ENCODE assay signal across 1 cellular context in the genomic region with DNA sequence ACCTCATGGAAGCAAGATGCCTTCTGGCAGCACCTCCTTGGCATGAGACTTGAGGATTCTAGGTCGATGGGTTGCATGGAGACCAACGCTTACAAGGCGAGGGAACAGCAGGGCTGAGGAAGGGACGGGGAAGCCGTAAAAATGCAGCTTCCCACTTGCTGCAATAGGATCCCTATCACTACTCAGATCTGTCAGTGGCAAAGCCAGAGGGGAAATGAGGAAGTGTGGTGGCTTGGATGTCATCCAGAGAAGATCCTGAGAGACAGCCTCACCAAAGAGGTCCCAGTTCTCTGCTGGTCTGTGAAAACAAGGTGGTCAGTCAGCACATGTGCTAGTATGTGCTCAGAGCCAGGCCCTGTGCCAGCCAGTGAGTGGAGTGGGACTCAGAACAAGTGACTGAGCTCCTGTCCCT.
TF ChIP-seq lines count a peak whose summit lies in the region.

No MANE protein-coding gene starts in this region.

TF ChIP-seq in K562, 482 proteins besides CTCF, POLR2A, EP300 and RAD21 (continued from another document and continues in another):
- TF ChIP-seq, protein P1, sequence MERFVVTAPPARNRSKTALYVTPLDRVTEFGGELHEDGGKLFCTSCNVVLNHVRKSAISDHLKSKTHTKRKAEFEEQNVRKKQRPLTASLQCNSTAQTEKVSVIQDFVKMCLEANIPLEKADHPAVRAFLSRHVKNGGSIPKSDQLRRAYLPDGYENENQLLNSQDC (CRISPR knock-in tag; IDR thresholded peaks at IDR 0.05), result no peak
- TF ChIP-seq CBFA2T2 (conservative IDR thresholded peaks at IDR 0.05) (no peak), TSC22D4 (tag; IDR thresholded peaks at IDR 0.05) (no peak), ARNT (IDR thresholded peaks at IDR 0.05) (no peak), CTBP1 (IDR thresholded peaks at IDR 0.05; ENCODE audit: borderline replicate concordance) (peak; percentile 70; the same call in 1 of the 2 replicates), ELF2 (CRISPR knock-in tag; IDR thresholded peaks at IDR 0.05) (no peak), SP1 (CRISPR knock-in tag; IDR thresholded peaks at IDR 0.05) (no peak), SMARCC2 (IDR thresholded peaks at IDR 0.05; ENCODE audit: low read depth) (no peak), ESRRA (IDR thresholded peaks at IDR 0.05; ENCODE audit: borderline replicate concordance, low read depth) (no peak), ELF1 (tag; IDR thresholded peaks at IDR 0.05) (no peak), SMAD2 (IDR thresholded peaks at IDR 0.05; ENCODE audit: low read depth, low read length) (no peak), CBX3 (IDR thresholded peaks at IDR 0.05; ENCODE audit: borderline replicate concordance in 1 of 2, low read length in 2 of 2) (no peak), ZNF124 (CRISPR knock-in tag; IDR thresholded peaks at IDR 0.05) (no peak), RB1 (IDR thresholded peaks at IDR 0.05; ENCODE audit: low read depth) (no peak), FOXJ3 (CRISPR knock-in tag; IDR thresholded peaks at IDR 0.05) (no peak), POLR2AphosphoS5 (IDR thresholded peaks at IDR 0.05; ENCODE audit: control insufficient read depth, insufficient read depth, low read depth, low read length) (no peak), ZNF324 (CRISPR knock-in tag; IDR thresholded peaks at IDR 0.05) (no peak), GATAD2B (IDR thresholded peaks at IDR 0.05; ENCODE audit: borderline replicate concordance) (no peak), GATA2 (CRISPR knock-in tag; IDR thresholded peaks at IDR 0.05) (peak; percentile 79), SOX6 (IDR thresholded peaks at IDR 0.05) (0 out of 2 replicates have a peak, but pooled peaks have one; percentile 17), TAL1 (IDR thresholded peaks at IDR 0.05) (no peak), SPI1 (IDR thresholded peaks at IDR 0.05; ENCODE audit: borderline replicate concordance, low read depth, low read length) (peak; percentile 98), ZNF146 (CRISPR knock-in tag; IDR thresholded peaks at IDR 0.05; ENCODE audit: unreplicated experiment) (no peak), EHMT2 (IDR thresholded peaks at IDR 0.05) (no peak), NR2F6 (CRISPR knock-in tag; IDR thresholded peaks at IDR 0.05) (no peak), RBM39 (optimal IDR thresholded peaks at IDR 0.05; ENCODE audit: low read depth, low read length) (no peak), FIP1L1 (IDR thresholded peaks at IDR 0.05; ENCODE audit: low read depth, low read length, poor library complexity, severe bottlenecking) (no peak), ZNF589 (CRISPR knock-in tag; IDR thresholded peaks at IDR 0.05; ENCODE audit: low read depth) (no peak), NUFIP1 (IDR thresholded peaks at IDR 0.05; ENCODE audit: partially characterized antibody) (no peak), ZFP36 (IDR thresholded peaks at IDR 0.05; ENCODE audit: low read depth, low read length, partially characterized antibody) (no peak), ZNF174 (CRISPR knock-in tag; IDR thresholded peaks at IDR 0.05) (no peak), ETV6 (IDR thresholded peaks at IDR 0.05; ENCODE audit: borderline replicate concordance in 1 of 2, low read depth in 2 of 2, low read length in 1 of 2) (0 out of 4 replicates have a peak, but pooled peaks of 1 of the 2 experiments have one; percentile 34), ETV6 (CRISPR knock-in tag; IDR thresholded peaks at IDR 0.05; ENCODE audit: borderline replicate concordance) (no peak), ZNF41 (CRISPR knock-in tag; conservative IDR thresholded peaks at IDR 0.05) (no peak), CBFA2T3 (IDR thresholded peaks at IDR 0.05) (no peak), WHSC1 (IDR thresholded peaks at IDR 0.05; ENCODE audit: low read length) (no peak), MEIS2 (IDR thresholded peaks at IDR 0.05; ENCODE audit: partially characterized antibody) (peak; percentile 36)
- TF ChIP-seq, protein P2, sequence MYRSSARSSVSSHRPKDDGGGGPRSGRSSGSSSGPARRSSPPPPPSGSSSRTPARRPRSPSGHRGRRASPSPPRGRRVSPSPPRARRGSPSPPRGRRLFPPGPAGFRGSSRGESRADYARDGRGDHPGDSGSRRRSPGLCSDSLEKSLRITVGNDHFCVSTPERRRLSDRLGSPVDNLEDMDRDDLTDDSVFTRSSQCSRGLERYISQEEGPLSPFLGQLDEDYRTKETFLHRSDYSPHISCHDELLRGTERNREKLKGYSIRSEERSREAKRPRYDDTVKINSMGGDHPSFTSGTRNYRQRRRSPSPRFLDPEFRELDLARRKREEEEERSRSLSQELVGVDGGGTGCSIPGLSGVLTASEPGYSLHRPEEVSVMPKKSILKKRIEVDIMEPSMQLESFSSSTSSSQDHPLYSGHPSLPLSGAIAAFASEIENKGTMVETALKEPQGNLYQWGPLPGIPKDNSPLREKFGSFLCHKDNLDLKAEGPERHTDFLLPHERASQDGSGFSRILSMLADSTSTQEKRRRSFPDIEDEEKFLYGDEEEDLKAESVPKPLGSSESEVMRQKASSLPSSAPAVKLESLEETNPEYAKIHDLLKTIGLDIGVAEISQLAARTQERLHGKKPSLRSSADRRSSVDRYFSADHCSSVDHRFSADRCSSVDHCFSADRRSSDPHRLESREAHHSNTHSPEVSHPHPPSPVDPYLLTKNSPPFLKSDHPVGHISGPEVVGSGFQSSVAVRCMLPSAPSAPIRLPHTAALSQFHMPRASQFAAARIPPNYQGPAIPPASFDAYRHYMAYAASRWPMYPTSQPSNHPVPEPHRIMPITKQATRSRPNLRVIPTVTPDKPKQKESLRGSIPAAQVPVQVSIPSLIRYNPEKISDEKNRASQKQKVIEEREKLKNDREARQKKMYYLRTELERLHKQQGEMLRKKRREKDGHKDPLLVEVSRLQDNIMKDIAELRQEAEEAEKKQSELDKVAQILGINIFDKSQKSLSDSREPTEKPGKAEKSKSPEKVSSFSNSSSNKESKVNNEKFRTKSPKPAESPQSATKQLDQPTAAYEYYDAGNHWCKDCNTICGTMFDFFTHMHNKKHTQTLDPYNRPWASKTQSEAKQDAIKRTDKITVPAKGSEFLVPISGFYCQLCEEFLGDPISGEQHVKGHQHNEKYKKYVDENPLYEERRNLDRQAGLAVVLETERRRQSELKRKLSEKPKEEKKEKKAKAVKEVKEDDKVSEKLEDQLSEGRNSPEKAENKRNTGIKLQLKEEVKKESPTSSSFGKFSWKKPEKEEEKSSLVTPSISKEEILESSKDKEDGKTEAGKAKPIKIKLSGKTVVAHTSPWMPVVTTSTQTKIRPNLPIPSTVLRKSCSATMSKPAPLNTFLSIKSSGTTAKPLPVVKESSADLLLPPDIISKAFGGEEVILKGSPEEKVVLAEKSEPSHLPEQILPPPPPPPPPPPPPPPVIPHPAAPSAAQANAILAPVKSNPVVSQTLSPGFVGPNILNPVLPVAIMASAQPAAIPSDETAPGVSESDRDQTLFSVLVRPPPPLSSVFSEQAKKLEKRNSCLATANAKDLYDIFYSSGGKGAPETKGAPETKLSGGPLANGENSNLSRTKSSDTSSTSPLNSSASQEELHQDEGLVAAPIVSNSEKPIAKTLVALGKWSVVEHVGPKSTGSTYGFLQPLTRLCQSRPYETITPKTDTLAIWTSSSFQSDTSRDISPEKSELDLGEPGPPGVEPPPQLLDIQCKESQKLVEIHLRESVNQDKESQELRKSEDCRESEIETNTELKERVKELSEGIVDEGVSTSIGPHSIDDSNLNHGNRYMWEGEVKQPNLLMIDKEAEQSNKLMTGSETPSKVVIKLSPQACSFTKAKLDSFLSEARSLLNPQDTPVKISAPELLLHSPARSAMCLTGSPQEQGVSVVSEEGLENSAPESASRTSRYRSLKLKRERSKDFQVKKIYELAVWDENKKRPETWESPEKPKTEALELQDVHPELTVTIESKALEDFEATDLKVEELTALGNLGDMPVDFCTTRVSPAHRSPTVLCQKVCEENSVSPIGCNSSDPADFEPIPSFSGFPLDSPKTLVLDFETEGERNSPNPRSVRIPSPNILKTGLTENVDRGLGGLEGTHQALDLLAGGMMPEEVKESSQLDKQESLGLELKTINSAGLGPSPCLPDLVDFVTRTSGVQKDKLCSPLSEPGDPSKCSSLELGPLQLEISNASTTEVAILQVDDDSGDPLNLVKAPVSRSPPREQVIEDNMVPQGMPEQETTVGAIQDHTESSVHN (IDR thresholded peaks at IDR 0.05; ENCODE audit: borderline replicate concordance in 1 of 2, low read depth in 1 of 2), result no peak
- TF ChIP-seq, protein P3, sequence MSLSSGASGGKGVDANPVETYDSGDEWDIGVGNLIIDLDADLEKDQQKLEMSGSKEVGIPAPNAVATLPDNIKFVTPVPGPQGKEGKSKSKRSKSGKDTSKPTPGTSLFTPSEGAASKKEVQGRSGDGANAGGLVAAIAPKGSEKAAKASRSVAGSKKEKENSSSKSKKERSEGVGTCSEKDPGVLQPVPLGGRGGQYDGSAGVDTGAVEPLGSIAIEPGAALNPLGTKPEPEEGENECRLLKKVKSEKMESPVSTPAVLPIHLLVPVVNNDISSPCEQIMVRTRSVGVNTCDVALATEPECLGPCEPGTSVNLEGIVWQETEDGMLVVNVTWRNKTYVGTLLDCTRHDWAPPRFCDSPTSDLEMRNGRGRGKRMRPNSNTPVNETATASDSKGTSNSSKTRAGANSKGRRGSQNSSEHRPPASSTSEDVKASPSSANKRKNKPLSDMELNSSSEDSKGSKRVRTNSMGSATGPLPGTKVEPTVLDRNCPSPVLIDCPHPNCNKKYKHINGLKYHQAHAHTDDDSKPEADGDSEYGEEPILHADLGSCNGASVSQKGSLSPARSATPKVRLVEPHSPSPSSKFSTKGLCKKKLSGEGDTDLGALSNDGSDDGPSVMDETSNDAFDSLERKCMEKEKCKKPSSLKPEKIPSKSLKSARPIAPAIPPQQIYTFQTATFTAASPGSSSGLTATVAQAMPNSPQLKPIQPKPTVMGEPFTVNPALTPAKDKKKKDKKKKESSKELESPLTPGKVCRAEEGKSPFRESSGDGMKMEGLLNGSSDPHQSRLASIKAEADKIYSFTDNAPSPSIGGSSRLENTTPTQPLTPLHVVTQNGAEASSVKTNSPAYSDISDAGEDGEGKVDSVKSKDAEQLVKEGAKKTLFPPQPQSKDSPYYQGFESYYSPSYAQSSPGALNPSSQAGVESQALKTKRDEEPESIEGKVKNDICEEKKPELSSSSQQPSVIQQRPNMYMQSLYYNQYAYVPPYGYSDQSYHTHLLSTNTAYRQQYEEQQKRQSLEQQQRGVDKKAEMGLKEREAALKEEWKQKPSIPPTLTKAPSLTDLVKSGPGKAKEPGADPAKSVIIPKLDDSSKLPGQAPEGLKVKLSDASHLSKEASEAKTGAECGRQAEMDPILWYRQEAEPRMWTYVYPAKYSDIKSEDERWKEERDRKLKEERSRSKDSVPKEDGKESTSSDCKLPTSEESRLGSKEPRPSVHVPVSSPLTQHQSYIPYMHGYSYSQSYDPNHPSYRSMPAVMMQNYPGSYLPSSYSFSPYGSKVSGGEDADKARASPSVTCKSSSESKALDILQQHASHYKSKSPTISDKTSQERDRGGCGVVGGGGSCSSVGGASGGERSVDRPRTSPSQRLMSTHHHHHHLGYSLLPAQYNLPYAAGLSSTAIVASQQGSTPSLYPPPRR (CRISPR knock-in tag; IDR thresholded peaks at IDR 0.05; ENCODE audit: borderline replicate concordance), result no peak
- TF ChIP-seq, protein P4, sequence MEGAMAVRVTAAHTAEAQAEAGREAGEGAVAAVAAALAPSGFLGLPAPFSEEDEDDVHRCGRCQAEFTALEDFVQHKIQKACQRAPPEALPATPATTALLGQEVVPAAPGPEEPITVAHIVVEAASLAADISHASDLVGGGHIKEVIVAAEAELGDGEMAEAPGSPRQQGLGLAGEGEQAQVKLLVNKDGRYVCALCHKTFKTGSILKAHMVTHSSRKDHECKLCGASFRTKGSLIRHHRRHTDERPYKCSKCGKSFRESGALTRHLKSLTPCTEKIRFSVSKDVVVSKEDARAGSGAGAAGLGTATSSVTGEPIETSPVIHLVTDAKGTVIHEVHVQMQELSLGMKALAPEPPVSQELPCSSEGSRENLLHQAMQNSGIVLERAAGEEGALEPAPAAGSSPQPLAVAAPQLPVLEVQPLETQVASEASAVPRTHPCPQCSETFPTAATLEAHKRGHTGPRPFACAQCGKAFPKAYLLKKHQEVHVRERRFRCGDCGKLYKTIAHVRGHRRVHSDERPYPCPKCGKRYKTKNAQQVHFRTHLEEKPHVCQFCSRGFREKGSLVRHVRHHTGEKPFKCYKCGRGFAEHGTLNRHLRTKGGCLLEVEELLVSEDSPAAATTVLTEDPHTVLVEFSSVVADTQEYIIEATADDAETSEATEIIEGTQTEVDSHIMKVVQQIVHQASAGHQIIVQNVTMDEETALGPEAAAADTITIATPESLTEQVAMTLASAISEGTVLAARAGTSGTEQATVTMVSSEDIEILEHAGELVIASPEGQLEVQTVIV (CRISPR knock-in tag; IDR thresholded peaks at IDR 0.05; ENCODE audit: borderline replicate concordance), result no peak
- TF ChIP-seq, protein P5, sequence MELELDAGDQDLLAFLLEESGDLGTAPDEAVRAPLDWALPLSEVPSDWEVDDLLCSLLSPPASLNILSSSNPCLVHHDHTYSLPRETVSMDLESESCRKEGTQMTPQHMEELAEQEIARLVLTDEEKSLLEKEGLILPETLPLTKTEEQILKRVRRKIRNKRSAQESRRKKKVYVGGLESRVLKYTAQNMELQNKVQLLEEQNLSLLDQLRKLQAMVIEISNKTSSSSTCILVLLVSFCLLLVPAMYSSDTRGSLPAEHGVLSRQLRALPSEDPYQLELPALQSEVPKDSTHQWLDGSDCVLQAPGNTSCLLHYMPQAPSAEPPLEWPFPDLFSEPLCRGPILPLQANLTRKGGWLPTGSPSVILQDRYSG (tag; conservative IDR thresholded peaks at IDR 0.05; ENCODE audit: low read depth), result no peak
- TF ChIP-seq, protein P6, sequence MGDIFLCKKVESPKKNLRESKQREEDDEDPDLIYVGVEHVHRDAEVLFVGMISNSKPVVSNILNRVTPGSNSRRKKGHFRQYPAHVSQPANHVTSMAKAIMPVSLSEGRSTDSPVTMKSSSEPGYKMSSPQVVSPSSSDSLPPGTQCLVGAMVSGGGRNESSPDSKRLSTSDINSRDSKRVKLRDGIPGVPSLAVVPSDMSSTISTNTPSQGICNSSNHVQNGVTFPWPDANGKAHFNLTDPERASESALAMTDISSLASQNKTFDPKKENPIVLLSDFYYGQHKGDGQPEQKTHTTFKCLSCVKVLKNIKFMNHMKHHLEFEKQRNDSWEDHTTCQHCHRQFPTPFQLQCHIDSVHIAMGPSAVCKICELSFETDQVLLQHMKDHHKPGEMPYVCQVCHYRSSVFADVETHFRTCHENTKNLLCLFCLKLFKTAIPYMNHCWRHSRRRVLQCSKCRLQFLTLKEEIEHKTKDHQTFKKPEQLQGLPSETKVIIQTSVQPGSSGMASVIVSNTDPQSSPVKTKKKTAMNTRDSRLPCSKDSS (IDR thresholded peaks at IDR 0.05; ENCODE audit: low read depth, partially characterized antibody), result no peak
- TF ChIP-seq, protein P7, sequence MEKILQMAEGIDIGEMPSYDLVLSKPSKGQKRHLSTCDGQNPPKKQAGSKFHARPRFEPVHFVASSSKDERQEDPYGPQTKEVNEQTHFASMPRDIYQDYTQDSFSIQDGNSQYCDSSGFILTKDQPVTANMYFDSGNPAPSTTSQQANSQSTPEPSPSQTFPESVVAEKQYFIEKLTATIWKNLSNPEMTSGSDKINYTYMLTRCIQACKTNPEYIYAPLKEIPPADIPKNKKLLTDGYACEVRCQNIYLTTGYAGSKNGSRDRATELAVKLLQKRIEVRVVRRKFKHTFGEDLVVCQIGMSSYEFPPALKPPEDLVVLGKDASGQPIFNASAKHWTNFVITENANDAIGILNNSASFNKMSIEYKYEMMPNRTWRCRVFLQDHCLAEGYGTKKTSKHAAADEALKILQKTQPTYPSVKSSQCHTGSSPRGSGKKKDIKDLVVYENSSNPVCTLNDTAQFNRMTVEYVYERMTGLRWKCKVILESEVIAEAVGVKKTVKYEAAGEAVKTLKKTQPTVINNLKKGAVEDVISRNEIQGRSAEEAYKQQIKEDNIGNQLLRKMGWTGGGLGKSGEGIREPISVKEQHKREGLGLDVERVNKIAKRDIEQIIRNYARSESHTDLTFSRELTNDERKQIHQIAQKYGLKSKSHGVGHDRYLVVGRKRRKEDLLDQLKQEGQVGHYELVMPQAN (IDR thresholded peaks at IDR 0.05; ENCODE audit: borderline replicate concordance), result no peak
